In the genomic region with DNA sequence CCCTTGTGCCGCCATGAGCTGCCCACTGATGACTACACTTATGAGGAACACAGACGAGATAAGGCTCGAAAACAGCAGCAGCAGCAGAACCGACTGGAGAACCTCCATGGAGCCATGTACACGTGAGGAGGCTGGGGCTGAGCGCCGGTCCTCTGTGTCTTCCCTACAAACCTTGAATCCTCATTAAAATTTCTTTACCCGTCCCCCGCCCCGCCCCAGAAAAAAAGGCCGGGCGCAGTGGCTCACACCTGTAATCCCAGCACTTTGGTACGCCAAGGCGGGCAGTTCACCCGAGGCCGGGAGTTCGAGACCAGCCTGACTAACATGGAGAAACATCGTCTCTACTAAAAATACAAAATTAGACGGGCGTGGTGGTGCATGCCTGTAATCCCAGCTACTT, we compare ENCODE assay signal across 20 cellular contexts. TPM values are rescaled to one million over a fixed set of nuclear protein-coding genes. Genes with fewer than 3 reads are reported as not detected.
DNase-seq lines count a peak whose midpoint lies in the region; ATAC-seq, FAIRE-seq and TF ChIP-seq lines count a peak whose summit lies in the region.
"Had no signal": no experiment of that assay in that cellular context is flagged by ENCODE, and none has a peak within 500 bp of the region (broad histone marks: within the 10 kb centered on the region; RNA-seq: fewer than 3 reads in every experiment).

No MANE protein-coding gene starts in this region.

- H3K79me2 ChIP-seq in DND-41 (ENCODE audit: insufficient read depth, low read length), result peaks cover 27% of the 10 kb centered on the region

- H3K27me3 ChIP-seq in DND-41 (ENCODE audit: insufficient read depth, low read length, poor library complexity), result no peaks in the 10 kb centered on the region

- intact Hi-C loops in natural killer cell (cut with micrococcal nuclease), result no loop called here

- peak overlapping the region; percentile 99 for H2AFZ ChIP-seq in DND-41 (ENCODE audit: low read depth, low read length)

- no peak for TF ChIP-seq POLR2A in GM12891 (IDR thresholded peaks at IDR 0.05; ENCODE audit: low read depth, low read length)

- H3K4me1 Mint-ChIP-seq in T-helper 2 cell treated with Interferon-gamma antibody and Interleukin-4, amounts not matched to agents 5 μg/mL and 100 μg/mL, for 36 hours (ENCODE audit: low read depth), result peaks cover 18% of the 10 kb centered on the region
- peaks cover 13% of the 10 kb centered on the region for H3K4me1 Mint-ChIP-seq in activated T-helper 17 cell treated with anti-CD3 and anti-CD28 coated beads, Interleukin-2, amount 50 U/mL, for 72 hours
- H3K4me1 Mint-ChIP-seq in natural killer cell, result peaks cover 20 to 28% of the 10 kb centered on the region in 2 donors

- no peak for TF ChIP-seq CTCF in DND-41 (IDR thresholded peaks at IDR 0.05; ENCODE audit: borderline replicate concordance, extremely low read depth, low read length, poor library complexity, severe bottlenecking)
- TF ChIP-seq CTCF in natural killer cell (IDR thresholded peaks at IDR 0.05), result no peak

- no peaks in the 10 kb centered on the region for H4K20me1 ChIP-seq in DND-41 (ENCODE audit: insufficient read depth, low read length)

- H3K27ac ChIP-seq in DND-41 (ENCODE audit: low read length), result no peak overlapping the region
- H3K27ac ChIP-seq: PC-9, prostate gland, SK-N-MC had no signal

- peak overlapping the region in 1 of 2 experiments; percentile 95; a peak in 2 of 4 replicates for H3K4me3 ChIP-seq in DND-41 (ENCODE audit: low read depth in 1 of 2, low read length in 2 of 2)
- H3K4me3 ChIP-seq: smooth muscle cell had no signal

- H3K27ac Mint-ChIP-seq in T-helper 2 cell treated with Interferon-gamma antibody and Interleukin-4, amounts not matched to agents 5 μg/mL and 100 μg/mL, for 36 hours, result no peak overlapping the region
- H3K27ac Mint-ChIP-seq in activated T-helper 17 cell treated with anti-CD3 and anti-CD28 coated beads, Interleukin-2, amount 50 U/mL, for 72 hours, result peak overlapping the region; percentile 12
- H3K27ac Mint-ChIP-seq in natural killer cell, result peak overlapping the region in 1 of 2 donors; percentile 18

- peaks cover 32% of the 10 kb centered on the region for H3K4me1 ChIP-seq in DND-41 (ENCODE audit: insufficient read depth, low read length)

- H3K4me2 ChIP-seq in DND-41 (ENCODE audit: insufficient read depth, low read length), result peak overlapping the region; percentile 74

- no peaks in the 10 kb centered on the region for H3K9me3 ChIP-seq in DND-41 (ENCODE audit: insufficient read depth, low read length, severe bottlenecking)
- H3K9me3 ChIP-seq: prostate gland had no signal

- ATAC-seq in DND-41 (ENCODE audit: insufficient read depth, low read depth) (no peak), natural killer cell (no peak)
- no peak for ATAC-seq in activated T-helper 17 cell treated with anti-CD3 and anti-CD28 coated beads, Interleukin-2, amount 50 U/mL, for 72 hours (replicated peaks)

- peak overlapping the region; percentile 39 for H3K4me3 Mint-ChIP-seq in T-helper 2 cell treated with Interferon-gamma antibody and Interleukin-4, amounts not matched to agents 5 μg/mL and 100 μg/mL, for 36 hours
- H3K4me3 Mint-ChIP-seq in activated T-helper 17 cell treated with anti-CD3 and anti-CD28 coated beads, Interleukin-2, amount 50 U/mL, for 72 hours, result peak overlapping the region; percentile 89
- peak overlapping the region; percentile 21 for H3K4me3 Mint-ChIP-seq in natural killer cell

- FAIRE-seq in GM12891 (lab: Jason Lieb, UNC), result no peak

- H3K36me3 ChIP-seq in DND-41 (ENCODE audit: insufficient read depth, low read length), result peaks cover 11% of the 10 kb centered on the region
- H3K36me3 ChIP-seq: prostate gland had no signal

- no peaks in the 10 kb centered on the region for H3K27me3 Mint-ChIP-seq in T-helper 2 cell treated with Interferon-gamma antibody and Interleukin-4, amounts not matched to agents 5 μg/mL and 100 μg/mL, for 36 hours (ENCODE audit: low read depth)
- H3K27me3 Mint-ChIP-seq in activated T-helper 17 cell treated with anti-CD3 and anti-CD28 coated beads, Interleukin-2, amount 50 U/mL, for 72 hours, result no peaks in the 10 kb centered on the region
- no peaks in the 10 kb centered on the region for H3K27me3 Mint-ChIP-seq in natural killer cell (ENCODE audit: low read depth in 2 of 2)

- H3K36me3 Mint-ChIP-seq in T-helper 2 cell treated with Interferon-gamma antibody and Interleukin-4, amounts not matched to agents 5 μg/mL and 100 μg/mL, for 36 hours (ENCODE audit: low read depth), result no peaks in the 10 kb centered on the region
- H3K36me3 Mint-ChIP-seq in activated T-helper 17 cell treated with anti-CD3 and anti-CD28 coated beads, Interleukin-2, amount 50 U/mL, for 72 hours (ENCODE audit: low read depth), result peaks cover 11% of the 10 kb centered on the region
- no peaks in the 10 kb centered on the region for H3K36me3 Mint-ChIP-seq in natural killer cell

- H3K9ac ChIP-seq in DND-41 (ENCODE audit: low read depth, low read length), result peak overlapping the region; percentile 86

- H3K9me3 Mint-ChIP-seq in T-helper 2 cell treated with Interferon-gamma antibody and Interleukin-4, amounts not matched to agents 5 μg/mL and 100 μg/mL, for 36 hours, result no peaks in the 10 kb centered on the region
- H3K9me3 Mint-ChIP-seq in activated T-helper 17 cell treated with anti-CD3 and anti-CD28 coated beads, Interleukin-2, amount 50 U/mL, for 72 hours, result no peaks in the 10 kb centered on the region
- H3K9me3 Mint-ChIP-seq in natural killer cell, result no peaks in the 10 kb centered on the region

- DNase-seq in T-helper 2 cell treated with Interferon-gamma antibody and Interleukin-4, amounts not matched to agents 5 μg/mL and 100 μg/mL, for 36 hours (ENCODE audit: low spot score), result no peak
- DNase-seq in T-helper 2 cell, result no peak
- no peak for DNase-seq in DND-41
- DNase-seq in natural killer cell, result no peak
- no peak for DNase-seq in NCI-H2107 (lab: John Stamatoyannopoulos, UW)
- DNase-seq in GM12891 (ENCODE audit: insufficient read length, low spot score), result no peak
- DNase-seq in activated effector memory CD4-positive, alpha-beta T cell treated with Interleukin-2 at 50 U/mL for 16 hours, result no peak
- DNase-seq: 8988T, C1 segment of cervical spinal cord, caudate nucleus, glutamatergic neuron, HCEC 1CT, Kasumi-1, NCI-H2171, PC-9 had no signal

TF ChIP-seq in GM12891, 5 proteins besides CTCF, POLR2A, EP300 and RAD21:
- TF ChIP-seq TAF1 (IDR thresholded peaks at IDR 0.05; ENCODE audit: low read depth, low read length), result no peak
- no peak for TF ChIP-seq PAX5 (IDR thresholded peaks at IDR 0.05; ENCODE audit: insufficient read depth, low read length, severe bottlenecking)
- TF ChIP-seq POLR2AphosphoS5 (IDR thresholded peaks at IDR 0.05; ENCODE audit: low read depth, low read length), result no peak
- TF ChIP-seq SPI1 (IDR thresholded peaks at IDR 0.05; ENCODE audit: low read depth, low read length), result no peak
- no peak for TF ChIP-seq POU2F2 (IDR thresholded peaks at IDR 0.05; ENCODE audit: low read depth, low read length)

RNA-seq across cellular contexts. Expression of a gene that starts 1.5 kb away (rescaled TPM):
- total RNA-seq in activated T-helper 17 cell treated with anti-CD3 and anti-CD28 coated beads, Interleukin-2, amount 50 U/mL, for 72 hours, result 10 to 100 TPM; 23.1 to 24.3 TPM
- total RNA-seq in natural killer cell, result 10 to 100 TPM; 35.1 to 37.3 (median 37.0) TPM
- polyA plus RNA-seq in GM12891 (2012; ENCODE audit: low read depth, missing spikeins), result 8.6 TPM

RNA-seq across cellular contexts. Expression of a gene that starts 8.5 kb away (rescaled TPM):
- 10 to 100 TPM; 15.4 to 37.2 TPM for total RNA-seq in activated T-helper 17 cell treated with anti-CD3 and anti-CD28 coated beads, Interleukin-2, amount 50 U/mL, for 72 hours
- total RNA-seq in natural killer cell, result 1 to 10 TPM; 2.2 to 3.5 (median 3.4) TPM
- 6.5 TPM for polyA plus RNA-seq in GM12891 (2012; ENCODE audit: low read depth, missing spikeins)

RNA-seq across cellular contexts. Expression of a gene that starts 50.7 kb away (rescaled TPM):
- total RNA-seq in activated T-helper 17 cell treated with anti-CD3 and anti-CD28 coated beads, Interleukin-2, amount 50 U/mL, for 72 hours, result not detected
- 1 to 10 TPM in 1 of 3 donors, under 1 TPM in 1, not detected in 1; 0.43 to 1.9 TPM for total RNA-seq in natural killer cell
- polyA plus RNA-seq in GM12891 (2012; ENCODE audit: low read depth, missing spikeins), result 0.27 TPM
- total RNA-seq: liver, PC-9 had no signal

Comparison
In these comparisons a context has a peak if more than half of its experiments do, and no peak if none do; other contexts are left out.
1. H3K4me3 Mint-ChIP-seq: peak in every context shown above with its lines; median percentile 89 in activated T-helper 17 cell treated with anti-CD3 and anti-CD28 coated beads, Interleukin-2, amount 50 U/mL, for 72 hours; 39 in T-helper 2 cell treated with Interferon-gamma antibody and Interleukin-4, amounts not matched to agents 5 μg/mL and 100 μg/mL, for 36 hours; 21 in natural killer cell.